27 cellular contexts compared by ENCODE assay signal in the genomic region with DNA sequence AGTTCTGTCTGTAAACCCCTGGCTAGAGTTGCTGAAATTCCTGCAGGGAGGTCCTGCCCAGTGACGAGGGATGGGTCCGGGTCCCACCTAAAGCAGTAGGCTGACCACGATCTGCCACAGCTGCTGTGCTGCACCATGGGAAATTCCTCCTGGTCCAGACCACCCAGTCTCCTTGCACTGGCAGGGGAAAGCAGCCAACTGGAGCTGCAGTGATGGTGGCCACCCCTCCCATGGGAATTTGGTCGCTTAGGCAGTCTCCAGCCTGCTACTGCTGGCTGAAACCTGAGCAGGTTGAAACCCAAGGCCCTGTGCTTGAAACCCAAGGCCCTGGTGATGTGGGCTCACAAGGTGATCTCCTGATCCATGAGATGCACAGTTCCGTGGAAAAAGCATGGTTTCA. TPM values are rescaled to one million over a fixed set of nuclear protein-coding genes. Genes with fewer than 3 reads are reported as not detected.
"Had no signal": no experiment of that assay in that cellular context is flagged by ENCODE, and none has a peak within 500 bp of the region (broad histone marks: within the 10 kb centered on the region; RNA-seq: fewer than 3 reads in every experiment).

No MANE protein-coding gene starts in this region.

- H3K4me3 ChIP-seq: adrenal gland, body of pancreas, breast epithelium, K562 had no signal

- H3K27ac ChIP-seq: adrenal gland, body of pancreas, breast epithelium, WERI-Rb-1 had no signal

- ATAC-seq: activated CD8-positive, alpha-beta T cell treated with anti-CD3 and anti-CD28 coated beads, Interleukin-2, amount 10 ng/mL, durations not matched to agents 7 days and 5 days; activated naive CD4-positive, alpha-beta T cell treated with anti-CD3 and anti-CD28 coated beads, Interleukin-2, amount 50 U/mL, for 72 hours; activated T-cell treated with anti-CD3 and anti-CD28 coated beads, Interleukin-2, amount 50 U/mL, for 4 hours; body of pancreas; K562; Panc1 had no signal

- H3K36me3 ChIP-seq: adrenal gland, breast epithelium, WERI-Rb-1 had no signal

- DNase-seq: activated CD4-positive, alpha-beta T cell treated with anti-CD3 and anti-CD28 coated beads, Interleukin-2, amount 10 ng/mL, durations not matched to agents 7 days and 5 days; activated CD4-positive, alpha-beta T cell treated with anti-CD3 and anti-CD28 coated beads, Interleukin-2, amount 50 U/mL, for 48 hours; activated CD8-positive, alpha-beta memory T cell treated with anti-CD3 and anti-CD28 coated beads, Interleukin-2, amount 50 U/mL, for 4 hours; activated CD8-positive, alpha-beta T cell treated with anti-CD3 and anti-CD28 coated beads, Interleukin-2, amount 10 ng/mL, durations not matched to agents 7 days and 5 days; activated gamma-delta T cell treated with Interleukin-2 at 50 U/mL for 16 hours; activated naive CD4-positive, alpha-beta T cell treated with anti-CD3 and anti-CD28 coated beads for 36 hours; activated T-cell treated with anti-CD3 and anti-CD28 coated beads for 4 hours; activated T-cell treated with anti-CD3 and anti-CD28 coated beads, Interleukin-2, amount 50 U/mL, for 4 hours; adrenal gland; body of pancreas; NCI-H1092 treated with DMSO at 0.1 percent for 48 hours; NCI-H1417; NCI-H146; NCI-H1930; NCI-H2081 treated with DMSO at 0.1 percent for 48 hours; NCI-H345; NCI-H524 treated with DMSO at 0.1 percent for 48 hours; SHP77 treated with DMSO at 0.1 percent for 48 hours; T1000; WERI-Rb-1 had no signal

- H3K27me3 ChIP-seq: adrenal gland, body of pancreas, breast epithelium had no signal

- H3K9me3 ChIP-seq: body of pancreas had no signal

- H3K4me1 ChIP-seq: adrenal gland, body of pancreas, breast epithelium had no signal

- FAIRE-seq: astrocyte, K562 had no signal

RNA-seq across cellular contexts. Expression of gene MOXD1, which starts 23.9 kb away (rescaled TPM):
- total RNA-seq: activated CD4-positive, alpha-beta T cell treated with anti-CD3 and anti-CD28 coated beads, Interleukin-2, amount 10 ng/mL, durations not matched to agents 7 days and 5 days; activated CD8-positive, alpha-beta T cell treated with anti-CD3 and anti-CD28 coated beads, Interleukin-2, amount 10 ng/mL, durations not matched to agents 7 days and 5 days; activated naive CD4-positive, alpha-beta T cell treated with anti-CD3 and anti-CD28 coated beads for 36 hours; activated T-cell treated with anti-CD3 and anti-CD28 coated beads, Interleukin-2, amount 50 U/mL, for 4 hours; K562; NCI-H460; T-helper 2 cell treated with Interferon-gamma antibody and Interleukin-4, amounts not matched to agents 100 ng/mL and 5 ng/mL, for 36 hours had no signal
- polyA plus RNA-seq: K562 had no signal
